12 cellular contexts compared by ENCODE assay signal in the genomic region with DNA sequence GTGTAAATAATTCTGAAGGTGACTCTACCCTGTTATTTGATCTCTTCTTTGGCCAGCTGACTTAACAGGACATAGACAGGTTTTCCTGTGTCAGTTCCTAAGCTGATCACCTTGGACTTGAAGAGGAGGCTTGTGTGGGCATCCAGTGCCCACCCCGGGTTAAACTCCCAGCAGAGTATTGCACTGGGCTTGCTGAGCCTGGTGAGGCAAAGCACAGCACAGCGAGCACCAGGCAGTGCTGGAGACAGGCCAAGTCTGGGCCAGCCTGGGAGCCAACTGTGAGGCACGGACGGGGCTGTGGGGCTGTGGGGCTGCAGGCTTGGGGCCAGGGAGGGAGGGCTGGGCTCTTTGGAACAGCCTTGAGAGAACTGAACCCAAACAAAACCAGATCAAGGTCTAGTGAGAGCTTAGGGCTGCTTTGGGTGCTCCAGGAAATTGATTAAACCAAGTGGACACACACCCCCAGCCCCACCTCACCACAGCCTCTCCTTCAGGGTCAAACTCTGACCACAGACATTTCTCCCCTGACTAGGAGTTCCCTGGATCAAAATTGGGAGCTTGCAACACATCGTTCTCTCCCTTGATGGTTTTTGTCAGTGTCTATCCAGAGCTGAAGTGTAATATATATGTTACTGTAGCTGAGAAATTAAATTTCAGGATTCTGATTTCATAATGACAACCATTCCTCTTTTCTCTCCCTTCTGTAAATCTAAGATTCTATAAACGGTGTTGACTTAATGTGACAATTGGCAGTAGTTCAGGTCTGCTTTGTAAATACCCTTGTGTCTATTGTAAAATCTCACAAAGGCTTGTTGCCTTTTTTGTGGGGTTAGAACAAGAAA. TPM values are rescaled to one million over a fixed set of nuclear protein-coding genes. Genes with fewer than 3 reads are reported as not detected.
DNase-seq lines count a peak whose midpoint lies in the region; TF ChIP-seq lines count a peak whose summit lies in the region.
"Had no signal": no experiment of that assay in that cellular context is flagged by ENCODE, and none has a peak within 500 bp of the region (broad histone marks: within the 10 kb centered on the region; RNA-seq: fewer than 3 reads in every experiment).

No MANE protein-coding gene starts in this region.

- DNase-seq in NCI-H2171 treated with DMSO at 0.1 percent for 48 hours (lab: John Stamatoyannopoulos, UW), result peak; percentile 15
- DNase-seq in NCI-H2171 (lab: John Stamatoyannopoulos, UW), result no peak
- DNase-seq in amniotic epithelial cell (ENCODE audit: low read depth), result peak; percentile 62
- peak; percentile 59 for DNase-seq in hepatocyte (ENCODE audit: low spot score)
- peak; percentile 88 for DNase-seq in thyroid gland
- DNase-seq in stimulated activated CD4-positive, alpha-beta T cell treated with anti-CD3 and anti-CD28 coated beads, Interleukin-2, amount 100 ng/mL, for 24 hours, result no peak
- DNase-seq in NCI-H526 (lab: John Stamatoyannopoulos, UW), result no peak
- no peak for DNase-seq in kidney glomerular epithelial cell (lab: John Stamatoyannopoulos, UW)
- DNase-seq: activated T-cell treated with anti-CD3 and anti-CD28 coated beads, Interleukin-2, amount 50 U/mL, for 24 hours had no signal

- H3K9me3 ChIP-seq in hepatocyte (ENCODE audit: low read depth), result no peaks in the 10 kb centered on the region
- H3K9me3 ChIP-seq in thyroid gland, result no peaks in the 10 kb centered on the region

- H3K4me2 ChIP-seq in hepatocyte, result peak overlapping the region; percentile 42
- H3K4me2 ChIP-seq: KMS-11 had no signal

- H2AFZ ChIP-seq in hepatocyte, result no peak overlapping the region

- H3K4me1 ChIP-seq in hepatocyte (ENCODE audit: insufficient read depth), result peaks cover 10% of the 10 kb centered on the region
- peaks cover 9 to 11% of the 10 kb centered on the region in 2 donors for H3K4me1 ChIP-seq in thyroid gland

- H3K36me3 ChIP-seq in hepatocyte (replicated peaks; ENCODE audit: insufficient read depth, low read depth) (no peaks in the 10 kb centered on the region), thyroid gland (no peaks in the 10 kb centered on the region)

- H3K9me2 ChIP-seq in hepatocyte (replicated peaks; ENCODE audit: insufficient read depth), result no peaks in the 10 kb centered on the region

- no peaks in the 10 kb centered on the region for H3K27me3 ChIP-seq in hepatocyte
- H3K27me3 ChIP-seq in thyroid gland, result no peaks in the 10 kb centered on the region

- H4K20me1 ChIP-seq in hepatocyte (ENCODE audit: insufficient read depth, poor library complexity, severe bottlenecking), result no peaks in the 10 kb centered on the region

- H3K27ac ChIP-seq in hepatocyte (peak overlapping the region; percentile 43), thyroid gland (peak overlapping the region in 2 of 3 donors; percentile 40 to 52)
- H3K27ac ChIP-seq: KMS-11 had no signal

- intact Hi-C loops in thyroid gland (cut with DNase I), result loop anchor here (5.0 to 10.0 kb wide), 2 partner anchors 208 to 281 kb away; no protein-coding TSS in a partner anchor

- TF ChIP-seq CTCF in hepatocyte (IDR thresholded peaks at IDR 0.05; ENCODE audit: poor library complexity), result no peak
- TF ChIP-seq CTCF in thyroid gland (IDR thresholded peaks at IDR 0.05), result no peak

- no peaks in the 10 kb centered on the region for H3K79me2 ChIP-seq in hepatocyte

- 47% methylated on average over 6 of the region's 6 CpGs for WGBS in hepatocyte (ENCODE audit: low lambda C conversion rate, missing lambda C conversion rate)
- 28 to 36% methylated on average over 3 to 4 of the region's 6 CpGs for WGBS in thyroid gland, 2 donors

- no peak for TF ChIP-seq POLR2A in thyroid gland (IDR thresholded peaks at IDR 0.05)

- H3K4me3 ChIP-seq in hepatocyte, result no peak overlapping the region
- no peak overlapping the region for H3K4me3 ChIP-seq in thyroid gland (replicated peaks in 1 of 3)

RNA-seq across cellular contexts. Expression of a gene that starts 5.1 kb away (rescaled TPM):
- total RNA-seq in hepatocyte (not detected in 2 replicates), thyroid gland (not detected)
- polyA plus RNA-seq in hepatocyte, result not detected in 2 replicates
- total RNA-seq: SK-MEL-5 had no signal
- polyA plus RNA-seq: AG04450 had no signal

Comparison
In these comparisons a context has a peak if more than half of its experiments do, and no peak if none do; other contexts are left out.
1. DNase-seq: peak in NCI-H2171 treated with DMSO at 0.1 percent for 48 hours (single experiment), amniotic epithelial cell (single experiment), hepatocyte (single experiment) and thyroid gland (2 of 2); none in NCI-H2171 (single experiment), stimulated activated CD4-positive, alpha-beta T cell treated with anti-CD3 and anti-CD28 coated beads, Interleukin-2, amount 100 ng/mL, for 24 hours (0 of 2), NCI-H526 (0 of 2) and kidney glomerular epithelial cell (single experiment).